Comparison of ENCODE assay signal across 1 cellular context in genomic region chr14:99508896-99509629, GRCh38.
TF ChIP-seq lines count a peak whose summit lies in the region.

No MANE protein-coding gene starts in this region.

TF ChIP-seq in HCT116, 20 proteins besides CTCF, POLR2A, EP300 and RAD21:
- TF ChIP-seq EGR1 (IDR thresholded peaks at IDR 0.05; ENCODE audit: low read depth) (no peak), EZH2 (IDR thresholded peaks at IDR 0.05) (no peak), YY1 (IDR thresholded peaks at IDR 0.05; ENCODE audit: extremely low read depth, insufficient replicate concordance, low read depth, low read length) (no peak), POLR2AphosphoS5 (IDR thresholded peaks at IDR 0.05; ENCODE audit: low read depth, low read length) (no peak), FOSL1 (IDR thresholded peaks at IDR 0.05; ENCODE audit: low read depth) (no peak)
